22 cellular contexts compared by ENCODE assay signal in the genomic region with DNA sequence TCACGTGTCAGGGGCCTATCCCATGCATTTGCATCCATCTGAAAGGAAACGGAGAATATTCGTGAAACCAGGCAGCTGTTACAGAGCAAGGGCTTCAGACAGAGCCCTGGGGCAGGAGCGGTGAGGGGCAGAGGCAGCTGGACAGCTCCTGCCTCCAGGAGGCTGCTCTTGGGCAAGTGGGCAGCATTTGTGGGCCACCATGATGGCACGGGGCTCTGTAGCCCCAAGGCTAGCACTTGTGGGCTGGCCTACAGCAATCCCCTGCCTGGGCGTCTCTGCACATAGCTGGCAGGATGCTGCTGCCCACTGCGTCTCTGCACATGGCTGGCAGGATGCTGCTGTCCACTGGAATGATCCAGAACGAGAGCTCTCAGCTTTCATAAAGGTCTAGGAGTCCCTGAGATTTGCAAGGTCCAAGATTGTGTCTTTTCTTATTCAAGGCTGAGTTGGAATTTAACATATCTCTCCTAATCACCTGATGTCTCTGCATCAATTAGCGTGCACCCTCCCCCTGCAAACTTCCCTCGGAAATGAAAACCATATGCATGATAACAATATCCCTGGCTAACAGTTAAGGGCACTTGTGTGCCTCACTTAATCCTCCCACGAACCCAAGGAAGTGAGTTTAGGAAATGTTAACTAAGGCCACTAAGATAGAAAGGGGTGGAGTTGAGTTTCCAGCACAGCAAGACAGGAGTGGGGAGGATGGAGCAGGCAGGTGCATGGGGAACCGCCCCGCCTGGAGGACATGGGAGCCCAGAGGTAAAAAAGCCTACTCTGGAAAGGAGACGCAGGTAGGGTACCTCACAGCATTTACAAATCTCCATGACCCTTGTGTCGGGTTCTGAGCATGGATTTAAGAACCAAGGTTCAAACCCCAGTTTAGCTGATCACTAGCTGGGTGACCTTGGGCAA. TPM values are rescaled to one million over a fixed set of nuclear protein-coding genes. Genes with fewer than 3 reads are reported as not detected.
DNase-seq lines count a peak whose midpoint lies in the region; ATAC-seq and TF ChIP-seq lines count a peak whose summit lies in the region.
"Had no signal": no experiment of that assay in that cellular context is flagged by ENCODE, and none has a peak within 500 bp of the region (broad histone marks: within the 10 kb centered on the region; RNA-seq: fewer than 3 reads in every experiment).

No MANE protein-coding gene starts in this region.

- no peak overlapping the region for H3K27ac ChIP-seq in BLaER1 treated with 17β-estradiol and CSF1 and Interleukin-3, amounts not matched to agents 10 nM and 100 nM
- H3K27ac ChIP-seq: esophagus muscularis mucosa, gastroesophageal sphincter, neutrophil, vagina had no signal

- TF ChIP-seq RAD21 in Ishikawa (IDR thresholded peaks at IDR 0.05; ENCODE audit: low read depth), result no peak

- H3K4me3 ChIP-seq in BLaER1 treated with 17β-estradiol and CSF1 and Interleukin-3, amounts not matched to agents 10 nM and 100 nM, result no peak overlapping the region
- H3K4me3 ChIP-seq: esophagus muscularis mucosa, gastroesophageal sphincter, vagina had no signal

- peaks cover 3 to 29% (median 20%) of the 10 kb centered on the region in 10 experiments for H3K4me1 ChIP-seq in BLaER1 treated with 17β-estradiol and CSF1 and Interleukin-3, amounts not matched to agents 10 nM and 100 nM
- H3K4me1 ChIP-seq: esophagus muscularis mucosa, gastroesophageal sphincter had no signal

- no peak for TF ChIP-seq CTCF in mesothelial cell of epicardium (IDR thresholded peaks at IDR 0.05; ENCODE audit: unreplicated experiment)

- peaks cover 7% of the 10 kb centered on the region for H3K4me1 Mint-ChIP-seq in mesothelial cell of epicardium

- peaks cover 2% of the 10 kb centered on the region for H3K36me3 Mint-ChIP-seq in mesothelial cell of epicardium
- H3K36me3 Mint-ChIP-seq: CD8-positive, alpha-beta T cell had no signal

- no peaks in the 10 kb centered on the region for H3K27me3 Mint-ChIP-seq in mesothelial cell of epicardium (ENCODE audit: low read depth)
- H3K27me3 Mint-ChIP-seq: activated naive CD8-positive, alpha-beta T cell had no signal

- no peak for TF ChIP-seq EP300 in Ishikawa (IDR thresholded peaks at IDR 0.05; ENCODE audit: borderline replicate concordance)

- DNase-seq in UCSD-AML1 (lab: John Stamatoyannopoulos, UW; ENCODE audit: unreplicated experiment) (peak; percentile 59), mesothelial cell of epicardium (ENCODE audit: low spot score in 2 of 2, unreplicated experiment in 2 of 2) (no peak), NCI-H774 (lab: John Stamatoyannopoulos, UW) (no peak), NCI-H1105 treated with DMSO at 0.1 percent for 48 hours (lab: John Stamatoyannopoulos, UW) (no peak)
- DNase-seq: activated CD4-positive, CD25-positive, alpha-beta regulatory T cell; activated T-cell treated with anti-CD3 and anti-CD28 coated beads, Interleukin-2, amount 50 U/mL, for 48 hours; CD8-positive, alpha-beta T cell; DMS79; effector CD4-positive, alpha-beta T cell; NCI-H1694 treated with DMSO at 0.1 percent for 48 hours; stimulated activated CD4-positive, alpha-beta T cell treated with anti-CD3 and anti-CD28 coated beads, Interleukin-12 subunit alpha, Interleukin-12 subunit beta, amount 100 ng/mL, for 4 hours; T-helper 1 cell had no signal

- H3K9ac ChIP-seq in BLaER1 treated with 17β-estradiol and CSF1 and Interleukin-3, amounts not matched to agents 10 nM and 100 nM, result no peak overlapping the region

- H3K4me2 ChIP-seq in BLaER1 treated with 17β-estradiol and CSF1 and Interleukin-3, amounts not matched to agents 10 nM and 100 nM, result peak overlapping the region in 6 of 11 experiments; percentile 20 to 47 (median 31); a peak in 7 of 22 replicates

- no peaks in the 10 kb centered on the region for H4K20me1 ChIP-seq in BLaER1 treated with 17β-estradiol and CSF1 and Interleukin-3, amounts not matched to agents 10 nM and 100 nM

- H3K9me3 Mint-ChIP-seq in mesothelial cell of epicardium, result peaks cover 4% of the 10 kb centered on the region
- H3K9me3 Mint-ChIP-seq: CD8-positive, alpha-beta T cell had no signal

- no peaks in the 10 kb centered on the region for H3K36me3 ChIP-seq in BLaER1 treated with 17β-estradiol and CSF1 and Interleukin-3, amounts not matched to agents 10 nM and 100 nM
- H3K36me3 ChIP-seq: esophagus muscularis mucosa, gastroesophageal sphincter, neutrophil, vagina had no signal

- no peaks in the 10 kb centered on the region for H3K27me3 ChIP-seq in BLaER1 treated with 17β-estradiol and CSF1 and Interleukin-3, amounts not matched to agents 10 nM and 100 nM
- H3K27me3 ChIP-seq: esophagus muscularis mucosa, gastroesophageal sphincter, neutrophil, vagina had no signal

- ATAC-seq in GM21737 (IDR thresholded peaks at IDR 0.05; ENCODE audit: unreplicated experiment), result no peak
- no peak for ATAC-seq in esophagus mucosa
- ATAC-seq: CD8-positive, alpha-beta T cell; gastroesophageal sphincter; left lobe of liver had no signal

- H3K9me3 ChIP-seq in BLaER1 treated with 17β-estradiol and CSF1 and Interleukin-3, amounts not matched to agents 10 nM and 100 nM (replicated peaks in 1 of 11), result peaks cover 0 to 20% (median 10%) of the 10 kb centered on the region in 11 experiments; a peak in 10 of 22 replicates
- H3K9me3 ChIP-seq: esophagus muscularis mucosa, gastroesophageal sphincter, neutrophil, vagina had no signal

- no peak overlapping the region for H3K4me3 Mint-ChIP-seq in mesothelial cell of epicardium
- H3K4me3 Mint-ChIP-seq: activated naive CD8-positive, alpha-beta T cell; CD8-positive, alpha-beta T cell had no signal

- H3K27ac Mint-ChIP-seq in mesothelial cell of epicardium, result peak overlapping the region; percentile 5
- H3K27ac Mint-ChIP-seq: activated naive CD8-positive, alpha-beta T cell; CD8-positive, alpha-beta T cell had no signal

TF ChIP-seq in Ishikawa, 13 proteins besides CTCF, POLR2A, EP300 and RAD21:
- TF ChIP-seq, protein P1, sequence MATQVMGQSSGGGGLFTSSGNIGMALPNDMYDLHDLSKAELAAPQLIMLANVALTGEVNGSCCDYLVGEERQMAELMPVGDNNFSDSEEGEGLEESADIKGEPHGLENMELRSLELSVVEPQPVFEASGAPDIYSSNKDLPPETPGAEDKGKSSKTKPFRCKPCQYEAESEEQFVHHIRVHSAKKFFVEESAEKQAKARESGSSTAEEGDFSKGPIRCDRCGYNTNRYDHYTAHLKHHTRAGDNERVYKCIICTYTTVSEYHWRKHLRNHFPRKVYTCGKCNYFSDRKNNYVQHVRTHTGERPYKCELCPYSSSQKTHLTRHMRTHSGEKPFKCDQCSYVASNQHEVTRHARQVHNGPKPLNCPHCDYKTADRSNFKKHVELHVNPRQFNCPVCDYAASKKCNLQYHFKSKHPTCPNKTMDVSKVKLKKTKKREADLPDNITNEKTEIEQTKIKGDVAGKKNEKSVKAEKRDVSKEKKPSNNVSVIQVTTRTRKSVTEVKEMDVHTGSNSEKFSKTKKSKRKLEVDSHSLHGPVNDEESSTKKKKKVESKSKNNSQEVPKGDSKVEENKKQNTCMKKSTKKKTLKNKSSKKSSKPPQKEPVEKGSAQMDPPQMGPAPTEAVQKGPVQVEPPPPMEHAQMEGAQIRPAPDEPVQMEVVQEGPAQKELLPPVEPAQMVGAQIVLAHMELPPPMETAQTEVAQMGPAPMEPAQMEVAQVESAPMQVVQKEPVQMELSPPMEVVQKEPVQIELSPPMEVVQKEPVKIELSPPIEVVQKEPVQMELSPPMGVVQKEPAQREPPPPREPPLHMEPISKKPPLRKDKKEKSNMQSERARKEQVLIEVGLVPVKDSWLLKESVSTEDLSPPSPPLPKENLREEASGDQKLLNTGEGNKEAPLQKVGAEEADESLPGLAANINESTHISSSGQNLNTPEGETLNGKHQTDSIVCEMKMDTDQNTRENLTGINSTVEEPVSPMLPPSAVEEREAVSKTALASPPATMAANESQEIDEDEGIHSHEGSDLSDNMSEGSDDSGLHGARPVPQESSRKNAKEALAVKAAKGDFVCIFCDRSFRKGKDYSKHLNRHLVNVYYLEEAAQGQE (IDR thresholded peaks at IDR 0.05; ENCODE audit: low read depth), result peak; percentile 58
- no peak for TF ChIP-seq TAF1 (IDR thresholded peaks at IDR 0.05; ENCODE audit: low read depth)

RNA-seq across cellular contexts. Expression of a gene that starts 52.6 kb away (rescaled TPM):
- total RNA-seq in mesothelial cell of epicardium (1,098 to 1,149 TPM (median 1,136 TPM) in 3 replicates), esophagus mucosa (924 TPM)
